ENCODE assay signal across 24 cellular contexts in genomic region chr18:9834551-9834950, GRCh38. TPM values are rescaled to one million over a fixed set of nuclear protein-coding genes. Genes with fewer than 3 reads are reported as not detected.
DNase-seq lines count a peak whose midpoint lies in the region; ATAC-seq, FAIRE-seq and TF ChIP-seq lines count a peak whose summit lies in the region.
"Had no signal": no experiment of that assay in that cellular context is flagged by ENCODE, and none has a peak within 500 bp of the region (broad histone marks: within the 10 kb centered on the region; RNA-seq: fewer than 3 reads in every experiment).

No MANE protein-coding gene starts in this region.

- H3K9me3 Mint-ChIP-seq in activated CD4-positive, alpha-beta memory T cell treated with anti-CD3 and anti-CD28 coated beads for 36 hours = no peaks in the 10 kb centered on the region
- H3K9me3 Mint-ChIP-seq: activated T-helper 2 cell treated with anti-CD3 and anti-CD28 coated beads, Interferon-gamma antibody, Interleukin-2, Interleukin-4, amounts not matched to agents 10 μg/mL and 5 μg/mL and 100 μg/mL, durations not matched to agents 14 hours and 24 hours and 36 hours had no signal

- DNase-seq in NCI-H69 (lab: John Stamatoyannopoulos, UW) (peak; percentile 51), esophagus muscularis mucosa (ENCODE audit: extremely low spot score) (no peak), upper lobe of left lung (no peak), NCI-H146 treated with DMSO at 0.1 percent for 48 hours (lab: John Stamatoyannopoulos, UW; ENCODE audit: unreplicated experiment) (no peak), RCC 7860 (ENCODE audit: low spot score) (no peak)
- DNase-seq in activated CD4-positive, alpha-beta memory T cell treated with anti-CD3 and anti-CD28 coated beads for 36 hours = no peak
- DNase-seq: activated CD4-positive, alpha-beta T cell treated with anti-CD3 and anti-CD28 coated beads for 4 hours; activated naive CD4-positive, alpha-beta T cell treated with anti-CD3 and anti-CD28 coated beads, Interleukin-2, amount 50 U/mL, for 16 hours; amygdala; KBM-7; left ventricle myocardium inferior; NCI-H1092; NCI-H187; SIG-M5; stimulated activated CD4-positive, alpha-beta T cell treated with anti-CD3 and anti-CD28 coated beads, Interleukin-4, amount 100 ng/mL, for 4 hours; substantia nigra had no signal

- TF ChIP-seq CTCF in esophagus muscularis mucosa (IDR thresholded peaks at IDR 0.05) (no peak), neutrophil (IDR thresholded peaks at IDR 0.05) (no peak), upper lobe of left lung (IDR thresholded peaks at IDR 0.05) (no peak)

- H3K4me3 ChIP-seq in esophagus muscularis mucosa (no peak overlapping the region), neutrophil (ENCODE audit: low read depth in 1 of 2, low read length in 1 of 2) (no peak overlapping the region), upper lobe of left lung (no peak overlapping the region)
- H3K4me3 ChIP-seq: BLaER1 treated with 17β-estradiol and CSF1 and Interleukin-3, amounts not matched to agents 10 nM and 100 nM; left ventricle myocardium inferior had no signal

- H3K4me3 Mint-ChIP-seq in activated CD4-positive, alpha-beta memory T cell treated with anti-CD3 and anti-CD28 coated beads for 36 hours = no peak overlapping the region

- H3K27ac Mint-ChIP-seq in activated CD4-positive, alpha-beta memory T cell treated with anti-CD3 and anti-CD28 coated beads for 36 hours = no peak overlapping the region
- H3K27ac Mint-ChIP-seq: activated T-helper 2 cell treated with anti-CD3 and anti-CD28 coated beads, Interferon-gamma antibody, Interleukin-2, Interleukin-4, amounts not matched to agents 10 μg/mL and 5 μg/mL and 100 μg/mL, durations not matched to agents 14 hours and 24 hours and 36 hours had no signal

- POLR2A ChIA-PET in activated CD4-positive, alpha-beta memory T cell treated with anti-CD3 and anti-CD28 coated beads for 36 hours (lab: Charles Lee) = no interaction called here

- no peak for FAIRE-seq in RCC 7860 (lab: Jason Lieb, UNC)
- FAIRE-seq: G401.6 had no signal

- H3K27me3 ChIP-seq in esophagus muscularis mucosa = no peaks in the 10 kb centered on the region
- no peaks in the 10 kb centered on the region for H3K27me3 ChIP-seq in neutrophil
- H3K27me3 ChIP-seq in upper lobe of left lung = no peaks in the 10 kb centered on the region
- H3K27me3 ChIP-seq: BLaER1 treated with 17β-estradiol and CSF1 and Interleukin-3, amounts not matched to agents 10 nM and 100 nM had no signal

- H3K4me1 ChIP-seq in esophagus muscularis mucosa (peaks cover 28 to 68% (median 66%) of the 10 kb centered on the region in 4 donors), neutrophil (ENCODE audit: control insufficient read depth in 1 of 2, insufficient read depth in 1 of 2, low read depth in 1 of 2, low read length in 1 of 2) (peaks cover 20 to 24% of the 10 kb centered on the region in 2 experiments), upper lobe of left lung (peaks cover 0 to 29% (median 18%) of the 10 kb centered on the region in 4 donors)

- CTCF ChIA-PET in activated CD4-positive, alpha-beta memory T cell treated with anti-CD3 and anti-CD28 coated beads for 36 hours (lab: Charles Lee) = no interaction called here

- no peak for ATAC-seq in upper lobe of left lung (ENCODE audit: low FRiP score in 2 of 2)
- ATAC-seq in GM18519 (IDR thresholded peaks at IDR 0.05; ENCODE audit: low FRiP score, unreplicated experiment) = no peak
- ATAC-seq: Panc1, sciatic nerve had no signal

- peak overlapping the region; percentile 67 to 80 (median 78) for H3K27ac ChIP-seq in esophagus muscularis mucosa (replicated peaks in 1 of 4)
- peak overlapping the region; percentile 95 for H3K27ac ChIP-seq in neutrophil
- H3K27ac ChIP-seq in upper lobe of left lung = peak overlapping the region; percentile 50 to 79 (median 76)
- H3K27ac ChIP-seq: BLaER1 treated with 17β-estradiol and CSF1 and Interleukin-3, amounts not matched to agents 10 nM and 100 nM had no signal

- H3K36me3 ChIP-seq in esophagus muscularis mucosa (peaks cover 0 to 11% (median 0%) of the 10 kb centered on the region in 4 donors), neutrophil (peaks cover 35% of the 10 kb centered on the region), upper lobe of left lung (peaks cover 0 to 13% (median 4%) of the 10 kb centered on the region in 4 donors)
- H3K36me3 ChIP-seq: left ventricle myocardium inferior had no signal

- no peaks in the 10 kb centered on the region for H3K36me3 Mint-ChIP-seq in activated CD4-positive, alpha-beta memory T cell treated with anti-CD3 and anti-CD28 coated beads for 36 hours

- intact Hi-C loops in esophagus muscularis mucosa (cut with DNase I) = loop anchor here (10.0 kb wide), 1 partner anchor 120 kb away; no protein-coding TSS in a partner anchor
- intact Hi-C loops in activated CD4-positive, alpha-beta memory T cell treated with anti-CD3 and anti-CD28 coated beads for 36 hours (cut with micrococcal nuclease) = no loop called here

- TF ChIP-seq POLR2A in esophagus muscularis mucosa (IDR thresholded peaks at IDR 0.05; ENCODE audit: low read depth) = no peak
- TF ChIP-seq POLR2A in upper lobe of left lung (IDR thresholded peaks at IDR 0.05) = no peak

- no peaks in the 10 kb centered on the region for H3K4me1 Mint-ChIP-seq in activated CD4-positive, alpha-beta memory T cell treated with anti-CD3 and anti-CD28 coated beads for 36 hours (ENCODE audit: low read depth)

- TF ChIP-seq EP300 in esophagus muscularis mucosa (IDR thresholded peaks at IDR 0.05) (no peak), upper lobe of left lung (IDR thresholded peaks at IDR 0.05) (no peak)

- peaks cover 22% of the 10 kb centered on the region for H3K27me3 Mint-ChIP-seq in activated CD4-positive, alpha-beta memory T cell treated with anti-CD3 and anti-CD28 coated beads for 36 hours

- WGBS in esophagus muscularis mucosa = 79% methylated on average over 2 of the region's 2 CpGs
- WGBS in upper lobe of left lung, 2 donors = 81 to 89% methylated on average over 2 of the region's 2 CpGs

- H3K9me3 ChIP-seq in esophagus muscularis mucosa (no peaks in the 10 kb centered on the region), neutrophil (no peaks in the 10 kb centered on the region), upper lobe of left lung (no peaks in the 10 kb centered on the region)
- H3K9me3 ChIP-seq: left ventricle myocardium inferior had no signal

RNA-seq across cellular contexts. Expression of gene TXNDC2, which starts 51.2 kb away (rescaled TPM):
- total RNA-seq in esophagus muscularis mucosa (1 to 10 TPM in 1 of 4 donors, under 1 TPM in 3; 0.26 to 1.0 (median 0.58) TPM), upper lobe of left lung (under 1 TPM in 3 of 6 donors, not detected in 3; 0.30 to 0.49 (median 0.33) TPM)
- not detected for total RNA-seq in activated CD4-positive, alpha-beta memory T cell treated with anti-CD3 and anti-CD28 coated beads for 36 hours
- total RNA-seq: cerebellum, left ventricle myocardium inferior, sciatic nerve had no signal
